19 cellular contexts compared by ENCODE assay signal in the genomic region with DNA sequence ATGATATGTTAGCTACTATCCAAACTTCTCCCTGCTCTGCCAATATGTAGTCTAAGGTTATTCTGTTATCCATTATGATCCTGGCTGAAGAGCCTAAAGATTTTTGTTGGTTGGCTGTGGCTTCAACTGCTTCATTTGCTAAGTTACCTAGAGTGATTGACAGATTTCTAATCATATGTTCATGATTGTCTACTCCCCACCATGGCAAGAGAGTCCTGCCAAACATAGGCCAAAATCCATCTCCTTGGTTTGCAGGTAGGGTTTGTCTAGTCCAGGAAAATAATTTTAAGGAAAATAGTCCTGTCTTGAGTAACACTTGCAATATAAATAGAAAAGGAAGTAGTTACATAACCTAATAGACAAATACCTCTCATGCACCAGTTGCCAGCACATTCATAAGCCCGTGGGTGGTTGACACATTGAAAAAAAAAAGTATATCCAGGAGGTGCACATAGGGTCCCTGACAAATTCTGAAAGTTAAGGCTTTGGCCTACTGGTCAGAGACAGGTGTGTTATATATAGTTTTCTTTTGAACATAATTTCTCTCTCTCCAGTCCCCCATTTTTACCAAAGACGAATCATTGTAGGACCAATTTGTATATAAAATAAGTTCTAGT. TPM values are rescaled to one million over a fixed set of nuclear protein-coding genes. Genes with fewer than 3 reads are reported as not detected.
DNase-seq lines count a peak whose midpoint lies in the region; ATAC-seq and TF ChIP-seq lines count a peak whose summit lies in the region.
"Had no signal": no experiment of that assay in that cellular context is flagged by ENCODE, and none has a peak within 500 bp of the region (broad histone marks: within the 10 kb centered on the region; RNA-seq: fewer than 3 reads in every experiment).

No MANE protein-coding gene starts in this region.

- no peaks in the 10 kb centered on the region for H3K36me3 Mint-ChIP-seq in activated T-helper 17 cell treated with anti-CD3 and anti-CD28 coated beads, Interleukin-2, amount 50 U/mL, for 72 hours (ENCODE audit: low read depth)
- H3K36me3 Mint-ChIP-seq in activated CD4-positive, alpha-beta T cell treated with anti-CD3 and anti-CD28 coated beads, Interleukin-2, amount 10 ng/mL, durations not matched to agents 24 days and 14 days (ENCODE audit: low read depth) = no peaks in the 10 kb centered on the region
- H3K36me3 Mint-ChIP-seq: IgD-negative memory B cell had no signal

- peaks cover 7% of the 10 kb centered on the region for H3K27me3 Mint-ChIP-seq in activated T-helper 17 cell treated with anti-CD3 and anti-CD28 coated beads, Interleukin-2, amount 50 U/mL, for 72 hours
- no peaks in the 10 kb centered on the region for H3K27me3 Mint-ChIP-seq in activated CD4-positive, alpha-beta T cell treated with anti-CD3 and anti-CD28 coated beads, Interleukin-2, amount 10 ng/mL, durations not matched to agents 24 days and 14 days
- H3K27me3 Mint-ChIP-seq: IgD-negative memory B cell had no signal

- DNase-seq in activated CD4-positive, alpha-beta T cell treated with anti-CD3 and anti-CD28 coated beads, Interleukin-2, amount 10 ng/mL, durations not matched to agents 24 days and 14 days = no peak
- DNase-seq in heart right ventricle = no peak
- no peak for DNase-seq in uterus
- DNase-seq in COLO668 (lab: John Stamatoyannopoulos, UW; ENCODE audit: unreplicated experiment) = no peak
- DNase-seq: activated CD4-positive, alpha-beta T cell treated with anti-CD3 and anti-CD28 coated beads for 4 hours; dorsolateral prefrontal cortex; heart left ventricle; SHP77; stimulated activated CD4-positive, alpha-beta T cell treated with anti-CD3 and anti-CD28 coated beads, Interleukin-2, amount 100 ng/mL, for 24 hours had no signal

- no peak overlapping the region for H3K27ac ChIP-seq in heart right ventricle
- H3K27ac ChIP-seq in uterus = no peak overlapping the region
- H3K27ac ChIP-seq: dorsolateral prefrontal cortex, heart left ventricle had no signal

- TF ChIP-seq POLR2A in GM18505 (IDR thresholded peaks at IDR 0.05; ENCODE audit: borderline replicate concordance, extremely low read depth, insufficient read depth, insufficient read length) (peak; percentile 46), uterus (IDR thresholded peaks at IDR 0.05) (no peak)

- no peaks in the 10 kb centered on the region for H3K9me3 Mint-ChIP-seq in activated T-helper 17 cell treated with anti-CD3 and anti-CD28 coated beads, Interleukin-2, amount 50 U/mL, for 72 hours
- no peaks in the 10 kb centered on the region for H3K9me3 Mint-ChIP-seq in activated CD4-positive, alpha-beta T cell treated with anti-CD3 and anti-CD28 coated beads, Interleukin-2, amount 10 ng/mL, durations not matched to agents 24 days and 14 days
- H3K9me3 Mint-ChIP-seq: activated naive CD4-positive, alpha-beta T cell treated with anti-CD3 and anti-CD28 coated beads, Interleukin-2, amount 50 U/mL, for 72 hours; stimulated activated naive CD8-positive, alpha-beta T cell treated with anti-CD3 and anti-CD28 coated beads, Interleukin-15, Interleukin-2, amounts not matched to agents 100 ng/mL and 50 ng/mL, for 24 hours had no signal

- 70 to 73% methylated on average over 2 of the region's 2 CpGs for WGBS in heart right ventricle, 2 donors

- H3K4me3 ChIP-seq in heart right ventricle = no peak overlapping the region
- no peak overlapping the region for H3K4me3 ChIP-seq in uterus
- H3K4me3 ChIP-seq: dorsolateral prefrontal cortex, heart left ventricle had no signal

- peaks cover 17% of the 10 kb centered on the region for H3K4me1 Mint-ChIP-seq in activated T-helper 17 cell treated with anti-CD3 and anti-CD28 coated beads, Interleukin-2, amount 50 U/mL, for 72 hours
- peaks cover 9% of the 10 kb centered on the region for H3K4me1 Mint-ChIP-seq in activated CD4-positive, alpha-beta T cell treated with anti-CD3 and anti-CD28 coated beads, Interleukin-2, amount 10 ng/mL, durations not matched to agents 24 days and 14 days

- H3K4me1 ChIP-seq in heart right ventricle = peaks cover 0 to 11% (median 0%) of the 10 kb centered on the region in 9 donors
- no peaks in the 10 kb centered on the region for H3K4me1 ChIP-seq in uterus
- H3K4me1 ChIP-seq: heart left ventricle had no signal

- TF ChIP-seq CTCF in heart right ventricle (IDR thresholded peaks at IDR 0.05) (no peak), uterus (IDR thresholded peaks at IDR 0.05) (no peak)

- H3K4me3 Mint-ChIP-seq in activated T-helper 17 cell treated with anti-CD3 and anti-CD28 coated beads, Interleukin-2, amount 50 U/mL, for 72 hours = peak overlapping the region; percentile 4
- H3K4me3 Mint-ChIP-seq in activated CD4-positive, alpha-beta T cell treated with anti-CD3 and anti-CD28 coated beads, Interleukin-2, amount 10 ng/mL, durations not matched to agents 24 days and 14 days = no peak overlapping the region
- H3K4me3 Mint-ChIP-seq: stimulated activated naive CD8-positive, alpha-beta T cell treated with anti-CD3 and anti-CD28 coated beads, Interleukin-15, Interleukin-2, amounts not matched to agents 100 ng/mL and 50 ng/mL, for 24 hours had no signal

- H3K36me3 ChIP-seq in heart right ventricle = no peaks in the 10 kb centered on the region
- no peaks in the 10 kb centered on the region for H3K36me3 ChIP-seq in uterus
- H3K36me3 ChIP-seq: heart left ventricle had no signal

- H3K9me3 ChIP-seq in heart right ventricle = peaks cover 0 to 7% (median 0%) of the 10 kb centered on the region in 11 donors
- no peaks in the 10 kb centered on the region for H3K9me3 ChIP-seq in uterus

- ATAC-seq in GM18505 (IDR thresholded peaks at IDR 0.05; ENCODE audit: unreplicated experiment) = no peak
- peak; percentile 49 for ATAC-seq in GM19467 (IDR thresholded peaks at IDR 0.05; ENCODE audit: unreplicated experiment)
- peak; percentile 44 for ATAC-seq in HG03103 (IDR thresholded peaks at IDR 0.05; ENCODE audit: low read depth, unreplicated experiment)
- ATAC-seq in activated T-helper 17 cell treated with anti-CD3 and anti-CD28 coated beads, Interleukin-2, amount 50 U/mL, for 72 hours (replicated peaks) = peak; percentile 23
- no peak for ATAC-seq in heart right ventricle
- ATAC-seq: activated naive CD4-positive, alpha-beta T cell treated with anti-CD3 and anti-CD28 coated beads, Interleukin-2, amount 50 U/mL, for 72 hours; heart left ventricle had no signal

- intact Hi-C loops in activated CD4-positive, alpha-beta T cell treated with anti-CD3 and anti-CD28 coated beads, Interleukin-2, amount 10 ng/mL, durations not matched to agents 24 days and 14 days (cut with micrococcal nuclease) = no loop called here
- intact Hi-C loops in heart right ventricle (cut with DNase I) = no loop called here
- intact Hi-C loops in uterus (cut with DNase I; ENCODE audit: low total_unique reads) = no loop called here

- H3K27me3 ChIP-seq in heart right ventricle (peaks cover 0 to 4% (median 0%) of the 10 kb centered on the region in 7 donors), uterus (no peaks in the 10 kb centered on the region)

- no peak overlapping the region for H3K27ac Mint-ChIP-seq in activated T-helper 17 cell treated with anti-CD3 and anti-CD28 coated beads, Interleukin-2, amount 50 U/mL, for 72 hours
- no peak overlapping the region for H3K27ac Mint-ChIP-seq in activated CD4-positive, alpha-beta T cell treated with anti-CD3 and anti-CD28 coated beads, Interleukin-2, amount 10 ng/mL, durations not matched to agents 24 days and 14 days
- H3K27ac Mint-ChIP-seq: IgD-negative memory B cell; stimulated activated naive CD8-positive, alpha-beta T cell treated with anti-CD3 and anti-CD28 coated beads, Interleukin-15, Interleukin-2, amounts not matched to agents 100 ng/mL and 50 ng/mL, for 24 hours had no signal

RNA-seq across cellular contexts. Expression of a gene that starts 5.4 kb away (rescaled TPM):
- total RNA-seq in activated T-helper 17 cell treated with anti-CD3 and anti-CD28 coated beads, Interleukin-2, amount 50 U/mL, for 72 hours = not detected
- total RNA-seq in activated CD4-positive, alpha-beta T cell treated with anti-CD3 and anti-CD28 coated beads, Interleukin-2, amount 10 ng/mL, durations not matched to agents 24 days and 14 days = not detected in 2 replicates
- total RNA-seq in heart right ventricle (not detected), uterus (not detected)
- not detected for polyA plus RNA-seq in heart right ventricle
- total RNA-seq: activated naive CD4-positive, alpha-beta T cell treated with anti-CD3 and anti-CD28 coated beads, Interleukin-2, amount 50 U/mL, for 72 hours; dorsolateral prefrontal cortex; heart left ventricle; lung microvascular endothelial cell; osteocyte had no signal
- polyA plus RNA-seq: BJ, heart left ventricle, IgD-negative memory B cell had no signal

Comparison
In these comparisons a context has a peak if more than half of its experiments do, and no peak if none do; other contexts are left out.
1. ATAC-seq: peak in GM19467 (single experiment), HG03103 (single experiment) and activated T-helper 17 cell treated with anti-CD3 and anti-CD28 coated beads, Interleukin-2, amount 50 U/mL, for 72 hours (single experiment); none in GM18505 (single experiment) and heart right ventricle (0 of 8).